In the genomic region with DNA sequence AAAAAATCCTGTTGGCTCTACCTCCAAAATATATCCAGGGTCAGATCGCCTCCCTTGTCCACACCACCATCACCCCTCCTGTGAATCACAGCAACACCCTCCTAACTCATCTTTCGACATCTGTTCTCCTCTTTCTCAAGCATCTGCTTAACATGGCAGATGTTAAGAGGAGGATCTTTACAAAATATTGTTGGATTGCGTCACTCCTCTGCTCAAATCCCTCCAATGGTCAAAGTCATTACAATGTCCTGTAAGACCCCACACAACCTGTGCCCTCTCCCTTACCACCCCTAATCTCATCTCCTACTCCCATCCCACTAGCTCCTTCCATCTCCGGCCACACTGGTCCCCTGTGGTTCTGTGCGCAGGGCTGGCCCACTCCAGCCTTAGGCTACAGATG, we compare ENCODE assay signal across 34 cellular contexts. TPM values are rescaled to one million over a fixed set of nuclear protein-coding genes. Genes with fewer than 3 reads are reported as not detected.
"Had no signal": no experiment of that assay in that cellular context is flagged by ENCODE, and none has a peak within 500 bp of the region (broad histone marks: within the 10 kb centered on the region; RNA-seq: fewer than 3 reads in every experiment).

No MANE protein-coding gene starts in this region.

- ATAC-seq: activated CD4-positive, CD25-positive, alpha-beta regulatory T cell treated with anti-CD3 and anti-CD28 coated beads, Interleukin-2, amount 50 U/mL, for 24 hours; activated CD8-positive, alpha-beta T cell treated with anti-CD3 and anti-CD28 coated beads for 36 hours; activated T-cell treated with anti-CD3 and anti-CD28 coated beads, Interleukin-2, amount 50 U/mL, for 4 hours; activated T-helper 17 cell treated with anti-CD3 and anti-CD28 coated beads, Interleukin-2, amount 50 U/mL, for 72 hours; body of pancreas; esophagus mucosa; foreskin keratinocyte; gastrocnemius medialis; heart left ventricle; T-helper 17 cell had no signal

- H3K27ac ChIP-seq: body of pancreas, cardiac muscle cell, colonic mucosa, dorsolateral prefrontal cortex, foreskin keratinocyte, gastrocnemius medialis, heart left ventricle, WERI-Rb-1 had no signal

- H3K36me3 ChIP-seq: cardiac muscle cell, colonic mucosa, gastrocnemius medialis, heart left ventricle, WERI-Rb-1 had no signal

- H3K9me3 ChIP-seq: colonic mucosa, gastrocnemius medialis had no signal

- H3K4me3 ChIP-seq: body of pancreas, cardiac muscle cell, colonic mucosa, dorsolateral prefrontal cortex, gastrocnemius medialis, heart left ventricle had no signal

- H3K27me3 ChIP-seq: body of pancreas, cardiac muscle cell, colonic mucosa, heart left ventricle had no signal

- H3K4me1 ChIP-seq: body of pancreas, colonic mucosa, foreskin keratinocyte, gastrocnemius medialis, heart left ventricle had no signal

- DNase-seq: activated B cell treated with CpG ODN at 0.5 μM for 24 hours; activated CD4-positive, alpha-beta T cell treated with anti-CD3 and anti-CD28 coated beads for 48 hours; activated CD4-positive, alpha-beta T cell treated with anti-CD3 and anti-CD28 coated beads, Interleukin-2, amount 50 U/mL, for 1 hour; activated CD4-positive, alpha-beta T cell treated with anti-CD3 and anti-CD28 coated beads, Interleukin-2, amount 50 U/mL, for 48 hours; activated CD8-positive, alpha-beta memory T cell treated with anti-CD3 and anti-CD28 coated beads for 24 hours; activated CD8-positive, alpha-beta T cell treated with anti-CD3 and anti-CD28 coated beads for 36 hours; activated effector memory CD4-positive, alpha-beta T cell treated with Interleukin-2 at 50 U/mL for 16 hours; activated gamma-delta T cell treated with Interleukin-2 at 50 U/mL for 16 hours; activated naive CD4-positive, alpha-beta T cell treated with anti-CD3 and anti-CD28 coated beads, Interleukin-2, amount 50 U/mL, for 16 hours; activated naive CD4-positive, alpha-beta T cell treated with Interleukin-2 at 50 U/mL for 16 hours; activated T-cell treated with anti-CD3 and anti-CD28 coated beads, Interleukin-2, amount 50 U/mL, for 4 hours; amygdala; aorta; body of pancreas; central memory CD4-positive, alpha-beta T cell; cerebellar nuclear complex; colonic mucosa; dorsolateral prefrontal cortex; effector memory CD4-positive, alpha-beta T cell; endodermal cell; foreskin keratinocyte; gastrocnemius medialis; glutamatergic neuron; heart left ventricle; T-helper 1 cell; T-helper 17 cell; T1000; WERI-Rb-1 had no signal

RNA-seq across cellular contexts. Expression of a gene that starts 36.8 kb away (rescaled TPM):
- total RNA-seq: activated B cell treated with CpG ODN at 0.5 μM for 24 hours; activated CD8-positive, alpha-beta T cell treated with anti-CD3 and anti-CD28 coated beads for 36 hours; activated T-cell treated with anti-CD3 and anti-CD28 coated beads, Interleukin-2, amount 50 U/mL, for 4 hours; activated T-helper 17 cell treated with anti-CD3 and anti-CD28 coated beads, Interleukin-2, amount 50 U/mL, for 72 hours; aorta; body of pancreas; colonic mucosa; esophagus mucosa; gastrocnemius medialis; T-helper 17 cell had no signal
- polyA plus RNA-seq: adipose tissue had no signal

RNA-seq across cellular contexts. Expression of a gene that starts 59.3 kb away (rescaled TPM):
- total RNA-seq: activated B cell treated with CpG ODN at 0.5 μM for 24 hours; activated CD8-positive, alpha-beta T cell treated with anti-CD3 and anti-CD28 coated beads for 36 hours; activated T-cell treated with anti-CD3 and anti-CD28 coated beads, Interleukin-2, amount 50 U/mL, for 4 hours; activated T-helper 17 cell treated with anti-CD3 and anti-CD28 coated beads, Interleukin-2, amount 50 U/mL, for 72 hours; aorta; body of pancreas; cardiac muscle cell; colonic mucosa; endodermal cell; epithelial cell of proximal tubule; esophagus mucosa; foreskin keratinocyte; T-helper 17 cell had no signal
- polyA plus RNA-seq: adipose tissue, aorta, foreskin keratinocyte had no signal
